Comparison of ENCODE assay signal across 23 cellular contexts in the genomic region with DNA sequence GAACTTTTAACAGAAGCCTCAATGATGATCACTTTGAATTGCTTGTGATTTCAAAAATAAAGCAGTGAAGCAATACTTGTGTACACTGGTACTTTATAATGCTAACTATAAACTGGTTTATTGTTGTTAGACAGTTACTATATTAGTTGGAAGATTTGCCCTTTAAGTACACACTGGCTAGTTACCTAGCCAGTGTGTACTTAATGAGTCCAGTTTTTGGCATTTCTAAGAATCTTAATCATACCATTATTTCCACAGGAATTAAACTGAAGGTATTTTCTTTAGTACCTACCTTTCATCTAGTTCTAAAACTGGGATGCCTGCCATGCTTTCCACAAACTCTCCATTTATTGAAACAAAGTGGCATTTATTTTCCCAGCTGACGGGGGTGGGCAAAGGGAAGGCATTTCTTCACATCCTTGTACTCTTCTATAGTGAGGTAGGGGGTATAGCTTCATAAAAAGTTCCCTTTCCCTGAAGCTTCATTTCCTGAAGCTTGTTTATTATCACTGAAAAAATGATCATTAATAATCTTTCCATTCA. TPM values are rescaled to one million over a fixed set of nuclear protein-coding genes. Genes with fewer than 3 reads are reported as not detected.
A peak's percentile ranks its signal among the peaks of the same experiment; 100 is the strongest.
DNase-seq lines count a peak whose midpoint lies in the region; ATAC-seq and TF ChIP-seq lines count a peak whose summit lies in the region.
"Had no signal": no experiment of that assay in that cellular context is flagged by ENCODE, and none has a peak within 500 bp of the region (broad histone marks: within the 10 kb centered on the region; RNA-seq: fewer than 3 reads in every experiment).

No MANE protein-coding gene starts in this region.

- H3K4me1 ChIP-seq in cardiac muscle cell (ENCODE audit: low read depth) (no peaks in the 10 kb centered on the region), testis (no peaks in the 10 kb centered on the region)
- H3K4me1 ChIP-seq: vagina had no signal

- H3K27ac Mint-ChIP-seq in activated T-helper 17 cell treated with anti-CD3 and anti-CD28 coated beads, Interleukin-2, amount 50 U/mL, for 72 hours, result peak overlapping the region; percentile 46
- no peak overlapping the region for H3K27ac Mint-ChIP-seq in activated CD4-positive, alpha-beta T cell treated with anti-CD3 and anti-CD28 coated beads for 36 hours
- H3K27ac Mint-ChIP-seq: activated CD4-positive, alpha-beta T cell treated with anti-CD3 and anti-CD28 coated beads, Interleukin-2, amount 10 ng/mL, durations not matched to agents 7 days and 5 days had no signal

- POLR2A ChIA-PET in activated CD4-positive, alpha-beta T cell treated with anti-CD3 and anti-CD28 coated beads for 36 hours (lab: Charles Lee), result no interaction called here

- WGBS in testis, 2 donors, result 50 to 78% methylated on average over 1 of the region's 1 CpG

- peaks cover 76% of the 10 kb centered on the region for H3K36me3 ChIP-seq in cardiac muscle cell
- no peaks in the 10 kb centered on the region for H3K36me3 ChIP-seq in testis (ENCODE audit: low read depth, missing control alignments)

- no peak for ATAC-seq in activated T-helper 17 cell treated with anti-CD3 and anti-CD28 coated beads, Interleukin-2, amount 50 U/mL, for 72 hours (replicated peaks)
- ATAC-seq in left colon (peak; percentile 24), GM18868 (IDR thresholded peaks at IDR 0.05; ENCODE audit: unreplicated experiment) (no peak)
- no peak for ATAC-seq in activated CD4-positive, alpha-beta T cell treated with anti-CD3 and anti-CD28 coated beads for 36 hours
- ATAC-seq: right cardiac atrium had no signal

- no peaks in the 10 kb centered on the region for H3K27me3 Mint-ChIP-seq in activated T-helper 17 cell treated with anti-CD3 and anti-CD28 coated beads, Interleukin-2, amount 50 U/mL, for 72 hours
- H3K27me3 Mint-ChIP-seq in activated CD4-positive, alpha-beta T cell treated with anti-CD3 and anti-CD28 coated beads for 36 hours, result no peaks in the 10 kb centered on the region
- H3K27me3 Mint-ChIP-seq: activated CD4-positive, alpha-beta T cell treated with anti-CD3 and anti-CD28 coated beads, Interleukin-2, amount 10 ng/mL, durations not matched to agents 7 days and 5 days; activated naive CD4-positive, alpha-beta T cell treated with anti-CD3 and anti-CD28 coated beads, Interleukin-2, amount 10 ng/mL, durations not matched to agents 7 days and 5 days had no signal

- no peaks in the 10 kb centered on the region for H3K4me1 Mint-ChIP-seq in activated T-helper 17 cell treated with anti-CD3 and anti-CD28 coated beads, Interleukin-2, amount 50 U/mL, for 72 hours
- H3K4me1 Mint-ChIP-seq in activated CD4-positive, alpha-beta T cell treated with anti-CD3 and anti-CD28 coated beads for 36 hours, result peaks cover 10% of the 10 kb centered on the region
- H3K4me1 Mint-ChIP-seq: activated naive CD4-positive, alpha-beta T cell treated with anti-CD3 and anti-CD28 coated beads, Interleukin-2, amount 10 ng/mL, durations not matched to agents 7 days and 5 days had no signal

- H3K4me3 ChIP-seq in cardiac muscle cell (no peak overlapping the region), testis (no peak overlapping the region)
- H3K4me3 ChIP-seq: suprapubic skin, vagina had no signal

- no peak overlapping the region for H3K4me3 Mint-ChIP-seq in activated T-helper 17 cell treated with anti-CD3 and anti-CD28 coated beads, Interleukin-2, amount 50 U/mL, for 72 hours
- no peak overlapping the region for H3K4me3 Mint-ChIP-seq in activated CD4-positive, alpha-beta T cell treated with anti-CD3 and anti-CD28 coated beads for 36 hours
- H3K4me3 Mint-ChIP-seq: activated CD4-positive, alpha-beta T cell treated with anti-CD3 and anti-CD28 coated beads, Interleukin-2, amount 10 ng/mL, durations not matched to agents 7 days and 5 days; activated naive CD4-positive, alpha-beta T cell treated with anti-CD3 and anti-CD28 coated beads, Interleukin-2, amount 10 ng/mL, durations not matched to agents 7 days and 5 days; immature natural killer cell had no signal

- TF ChIP-seq CTCF in cardiac muscle cell (IDR thresholded peaks at IDR 0.05; ENCODE audit: low read depth, low read length), result no peak
- TF ChIP-seq CTCF in testis (IDR thresholded peaks at IDR 0.05), result no peak

- H3K27ac ChIP-seq in cardiac muscle cell, result peak overlapping the region; percentile 3
- H3K27ac ChIP-seq in testis, result no peak overlapping the region
- H3K27ac ChIP-seq: KMS-11, suprapubic skin, vagina had no signal

- intact Hi-C loops in cardiac septum (cut with DNase I), result no loop called here
- intact Hi-C loops in left colon (cut with DNase I, micrococcal nuclease), result no loop called here
- intact Hi-C loops in testis (cut with DNase I; ENCODE audit: low total_unique reads), result no loop called here
- intact Hi-C loops in activated CD4-positive, alpha-beta T cell treated with anti-CD3 and anti-CD28 coated beads for 36 hours (cut with DNase I, micrococcal nuclease), result no loop called here

- H3K9me3 ChIP-seq in cardiac muscle cell (ENCODE audit: low read depth) (no peaks in the 10 kb centered on the region), testis (no peaks in the 10 kb centered on the region)
- H3K9me3 ChIP-seq: suprapubic skin, vagina had no signal

- H3K27me3 ChIP-seq in cardiac muscle cell (no peaks in the 10 kb centered on the region), testis (no peaks in the 10 kb centered on the region)
- H3K27me3 ChIP-seq: suprapubic skin, vagina had no signal

- TF ChIP-seq POLR2A in testis (IDR thresholded peaks at IDR 0.05), result no peak

- no peaks in the 10 kb centered on the region for H3K9me3 Mint-ChIP-seq in activated T-helper 17 cell treated with anti-CD3 and anti-CD28 coated beads, Interleukin-2, amount 50 U/mL, for 72 hours
- H3K9me3 Mint-ChIP-seq in activated CD4-positive, alpha-beta T cell treated with anti-CD3 and anti-CD28 coated beads for 36 hours (ENCODE audit: low read depth), result no peaks in the 10 kb centered on the region
- H3K9me3 Mint-ChIP-seq: activated CD4-positive, alpha-beta T cell treated with anti-CD3 and anti-CD28 coated beads, Interleukin-2, amount 10 ng/mL, durations not matched to agents 7 days and 5 days; activated naive CD4-positive, alpha-beta T cell treated with anti-CD3 and anti-CD28 coated beads, Interleukin-2, amount 10 ng/mL, durations not matched to agents 7 days and 5 days; immature natural killer cell had no signal

- CTCF ChIA-PET in activated CD4-positive, alpha-beta T cell treated with anti-CD3 and anti-CD28 coated beads for 36 hours (lab: Charles Lee), result interaction anchor here (0.6 to 1.8 kb wide), 5 partner anchors 10 to 436 kb away, joined by 3 to 6 read pairs (median 4); no protein-coding TSS in a partner anchor

- DNase-seq in cardiac muscle cell (ENCODE audit: low read depth in 1 of 2, low spot score in 1 of 2) (no peak), cardiac septum (ENCODE audit: low spot score) (no peak), left colon (no peak), testis (peak; percentile 23)
- DNase-seq in activated CD4-positive, alpha-beta T cell treated with anti-CD3 and anti-CD28 coated beads for 36 hours, result no peak
- DNase-seq in activated CD4-positive, alpha-beta T cell treated with anti-CD3 and anti-CD28 coated beads, Interleukin-2, amount 50 U/mL, for 1 hour, result no peak
- DNase-seq: activated CD4-positive, alpha-beta T cell treated with anti-CD3 and anti-CD28 coated beads, Interleukin-2, amount 10 ng/mL, durations not matched to agents 7 days and 5 days; activated naive CD4-positive, alpha-beta T cell treated with anti-CD3 and anti-CD28 coated beads, Interleukin-2, amount 10 ng/mL, durations not matched to agents 7 days and 5 days; GF-D8; GOT3; immature natural killer cell; MV-4-11; NCI-H1694 treated with DMSO at 0.1 percent for 48 hours; NCI-H2227 treated with DMSO at 0.1 percent for 48 hours; NCI-H774; right cardiac atrium; SHP77 treated with DMSO at 0.1 percent for 48 hours; stimulated activated CD8-positive, alpha-beta memory T cell treated with anti-CD3 and anti-CD28 coated beads, Interleukin-4, amount 100 ng/mL, for 48 hours had no signal

- H3K36me3 Mint-ChIP-seq in activated T-helper 17 cell treated with anti-CD3 and anti-CD28 coated beads, Interleukin-2, amount 50 U/mL, for 72 hours (ENCODE audit: low read depth), result peaks cover 96% of the 10 kb centered on the region
- peaks cover 24% of the 10 kb centered on the region for H3K36me3 Mint-ChIP-seq in activated CD4-positive, alpha-beta T cell treated with anti-CD3 and anti-CD28 coated beads for 36 hours (ENCODE audit: low read depth)

RNA-seq across cellular contexts. Expression of a gene that starts 49.9 kb away (rescaled TPM):
- total RNA-seq in cardiac muscle cell (183 and 199 TPM in 2 replicates), cardiac septum (327 TPM), left colon (100 to 1,000 TPM; 519 to 600 TPM), testis (10 to 100 TPM; 51.7 to 52.9 TPM)
- polyA plus RNA-seq in cardiac muscle cell (327 and 344 TPM in 2 replicates), testis (ENCODE audit: insufficient read depth, low read depth, low replicate concordance) (70.3 TPM)
- 100 to 1,000 TPM; 111 to 114 TPM for total RNA-seq in activated T-helper 17 cell treated with anti-CD3 and anti-CD28 coated beads, Interleukin-2, amount 50 U/mL, for 72 hours
- total RNA-seq in activated CD4-positive, alpha-beta T cell treated with anti-CD3 and anti-CD28 coated beads for 36 hours, result 100 to 1,000 TPM in 1 of 2 experiments, 10 to 100 TPM in 1; 98.4 to 144 TPM
